In the genomic region with DNA sequence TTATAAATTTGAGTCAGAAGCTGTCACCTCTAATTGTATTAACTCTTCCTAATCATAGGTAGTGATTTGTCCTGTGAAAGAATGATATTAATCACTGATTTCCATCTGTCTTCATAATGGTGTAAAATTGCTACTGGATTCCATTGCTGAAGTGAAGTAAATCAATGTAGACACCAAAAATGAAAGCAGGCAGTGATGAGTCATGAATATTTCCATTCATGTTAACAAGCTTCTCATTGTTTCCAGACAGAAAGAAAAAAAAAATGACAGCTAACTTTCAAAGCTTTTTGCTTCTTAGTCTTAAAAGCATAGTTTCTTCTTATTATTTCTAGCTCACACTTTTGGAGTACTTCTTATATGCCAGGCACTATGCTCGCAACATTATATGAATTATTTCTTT, we compare ENCODE assay signal across 9 cellular contexts. TPM values are rescaled to one million over a fixed set of nuclear protein-coding genes. Genes with fewer than 3 reads are reported as not detected.
DNase-seq lines count a peak whose midpoint lies in the region; ATAC-seq, FAIRE-seq and TF ChIP-seq lines count a peak whose summit lies in the region.
"Had no signal": no experiment of that assay in that cellular context is flagged by ENCODE, and none has a peak within 500 bp of the region (broad histone marks: within the 10 kb centered on the region; RNA-seq: fewer than 3 reads in every experiment).

No MANE protein-coding gene starts in this region.

- no peaks in the 10 kb centered on the region for H3K36me3 ChIP-seq in K562 (ENCODE audit: control insufficient read depth, insufficient read depth, low read length)

- no peaks in the 10 kb centered on the region for H3K9me3 ChIP-seq in K562 (replicated peaks; ENCODE audit: control insufficient read depth, insufficient read depth, low read depth, low read length)
- H3K9me3 ChIP-seq: thoracic aorta had no signal

- 79% methylated on average over 1 of the region's 1 CpG for WGBS in K562 (ENCODE audit: insufficient coverage, low coverage, missing lambda C conversion rate)

- H3K4me1 ChIP-seq in K562 (replicated peaks in 1 of 2; ENCODE audit: control insufficient read depth in 2 of 2, insufficient read depth in 2 of 2, low read length in 2 of 2): no peaks in the 10 kb centered on the region; a peak in 1 of 5 replicates

- no peaks in the 10 kb centered on the region for H3K27me3 ChIP-seq in K562 (ENCODE audit: control insufficient read depth in 2 of 2, insufficient read depth in 2 of 2, low read length in 2 of 2)

- H2AFZ ChIP-seq in K562 (ENCODE audit: low read depth, low read length): no peak overlapping the region

- H3K4me2 ChIP-seq in K562 (ENCODE audit: insufficient read depth, low read length): no peak overlapping the region

- no peak for TF ChIP-seq RAD21 in K562 (CRISPR knock-in tag; conservative IDR thresholded peaks at IDR 0.05 in 1 of 2, IDR thresholded peaks at IDR 0.05 in 1 of 2)

- CTCF ChIA-PET in K562 (lab: Yijun Ruan, JAX; ENCODE audit: low intra/inter-chr PET ratio): no interaction called here

- no peak overlapping the region for H3K9ac ChIP-seq in K562 (ENCODE audit: insufficient read depth in 1 of 2, low read depth in 2 of 2, low read length in 2 of 2)

- no peak for TF ChIP-seq EP300 in K562 (IDR thresholded peaks at IDR 0.05; ENCODE audit: low read length)

- no peak for FAIRE-seq in K562 (lab: Jason Lieb, UNC)

- POLR2A ChIA-PET in K562 (lab: Yijun Ruan, JAX): no interaction called here

- no peak for TF ChIP-seq CTCF in K562 (IDR thresholded peaks at IDR 0.05 in 2 of 3, conservative IDR thresholded peaks at IDR 0.05 in 1 of 3; ENCODE audit: insufficient read depth in 2 of 3, low read depth in 1 of 3, low read length in 3 of 3)

- peak; percentile 75 for ATAC-seq in HG03354 (IDR thresholded peaks at IDR 0.05; ENCODE audit: poor library complexity, severe bottlenecking, unreplicated experiment)
- ATAC-seq in K562: no peak
- no peak for ATAC-seq in GM19397 (IDR thresholded peaks at IDR 0.05; ENCODE audit: unreplicated experiment)

- H4K20me1 ChIP-seq in K562 (replicated peaks; ENCODE audit: control insufficient read depth, insufficient read depth, low read length): no peaks in the 10 kb centered on the region

- no peak for TF ChIP-seq POLR2A in K562 (conservative IDR thresholded peaks at IDR 0.05)

- in situ Hi-C loops in K562 (cut with MboI): loop anchor here (25.0 kb wide), 1 partner anchor 723 kb away; no protein-coding TSS in a partner anchor

- no peak overlapping the region for H3K27ac ChIP-seq in K562 (ENCODE audit: extremely low read depth, low read depth, low read length)

- peak; percentile 89 for DNase-seq in ELR (ENCODE audit: low read depth)
- no peak for DNase-seq in K562 (ENCODE audit: extremely low read depth in 1 of 4, low spot score in 3 of 4)
- DNase-seq in myocyte (ENCODE audit: low read depth): peak; percentile 61
- DNase-seq in T-helper 9 cell: no peak
- no peak for DNase-seq in NCI-H2029 (lab: John Stamatoyannopoulos, UW)
- DNase-seq in NCI-H2171 (lab: John Stamatoyannopoulos, UW): no peak

- intact Hi-C loops in K562 (cut with micrococcal nuclease): no loop called here

- H3K4me3 ChIP-seq in K562: no peak overlapping the region
- H3K4me3 ChIP-seq: thoracic aorta had no signal

- H3K9me1 ChIP-seq in K562 (ENCODE audit: control insufficient read depth, insufficient read depth, low read length): no peaks in the 10 kb centered on the region

- H3K79me2 ChIP-seq in K562 (ENCODE audit: control insufficient read depth, insufficient read depth, low read length): no peaks in the 10 kb centered on the region

- BruUV-seq in K562 (replicated peaks; lab: Mats Ljungman, UMichigan): no TSS peak

TF ChIP-seq in K562, 482 proteins besides CTCF, POLR2A, EP300 and RAD21 (continues in another document):
- TF ChIP-seq RBM25 (IDR thresholded peaks at IDR 0.05; ENCODE audit: low read depth, low read length, severe bottlenecking) (no peak), SRF (CRISPR knock-in tag; IDR thresholded peaks at IDR 0.05) (no peak), ZNF316 (IDR thresholded peaks at IDR 0.05) (peak; percentile 46; the same call in 1 of the 2 replicates), RUNX1 (IDR thresholded peaks at IDR 0.05; ENCODE audit: low read depth) (no peak), KLF6 (CRISPR knock-in tag; IDR thresholded peaks at IDR 0.05; ENCODE audit: borderline replicate concordance) (no peak), SOX6 (IDR thresholded peaks at IDR 0.05) (no peak), CHCHD3 (CRISPR knock-in tag; IDR thresholded peaks at IDR 0.05) (no peak), ZNF589 (CRISPR knock-in tag; IDR thresholded peaks at IDR 0.05; ENCODE audit: low read depth) (no peak), ARID2 (IDR thresholded peaks at IDR 0.05) (no peak), JUND (IDR thresholded peaks at IDR 0.05; ENCODE audit: borderline replicate concordance, low read depth, low read length) (no peak), JUND (tag; IDR thresholded peaks at IDR 0.05; ENCODE audit: borderline replicate concordance, low read depth, low read length) (peak; percentile 72; the same call in 2 of the 3 replicates), BRCA1 (IDR thresholded peaks at IDR 0.05) (no peak), BRCA1 (CRISPR knock-in tag; IDR thresholded peaks at IDR 0.05) (no peak), ZNF445 (CRISPR knock-in tag; IDR thresholded peaks at IDR 0.05; ENCODE audit: low read depth) (no peak), KDM1A (IDR thresholded peaks at IDR 0.05) (no peak), RBM14 (IDR thresholded peaks at IDR 0.05; ENCODE audit: borderline replicate concordance, insufficient read depth, low read depth, low read length) (no peak), JUN (IDR thresholded peaks at IDR 0.05; ENCODE audit: borderline replicate concordance, low read depth, low read length) (0 out of 2 replicates have a peak, but pooled peaks have one; percentile 7), JUN (CRISPR knock-in tag; IDR thresholded peaks at IDR 0.05; ENCODE audit: borderline replicate concordance) (no peak), FOXK2 (conservative IDR thresholded peaks at IDR 0.05 in 1 of 2, IDR thresholded peaks at IDR 0.05 in 1 of 2; ENCODE audit: low read depth in 2 of 2) (no peak)
- TF ChIP-seq, protein P1, sequence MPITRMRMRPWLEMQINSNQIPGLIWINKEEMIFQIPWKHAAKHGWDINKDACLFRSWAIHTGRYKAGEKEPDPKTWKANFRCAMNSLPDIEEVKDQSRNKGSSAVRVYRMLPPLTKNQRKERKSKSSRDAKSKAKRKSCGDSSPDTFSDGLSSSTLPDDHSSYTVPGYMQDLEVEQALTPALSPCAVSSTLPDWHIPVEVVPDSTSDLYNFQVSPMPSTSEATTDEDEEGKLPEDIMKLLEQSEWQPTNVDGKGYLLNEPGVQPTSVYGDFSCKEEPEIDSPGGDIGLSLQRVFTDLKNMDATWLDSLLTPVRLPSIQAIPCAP (CRISPR knock-in tag; IDR thresholded peaks at IDR 0.05; ENCODE audit: borderline replicate concordance): no peak

RNA-seq across cellular contexts. Expression of gene FAM114A1, which starts 21.5 kb away (rescaled TPM):
- 39.9 and 41.6 TPM in 2 replicates for total RNA-seq in K562 (2011; cell fraction: chromatin; rRNA removed; ENCODE audit: low replicate concordance)
- 22.4 and 27.0 TPM in 2 replicates for total RNA-seq in K562 (2011; cell fraction: nucleolus; rRNA removed)
- 20.4 and 26.9 TPM in 2 replicates for total RNA-seq in K562 (2011; cell fraction: nucleoplasm; rRNA removed)
- 2.6 and 3.1 TPM in 2 replicates for total RNA-seq in K562 (2014; rRNA removed)
- total RNA-seq in K562 (2014; rRNA removed; fragmentation: Illumina TruSeq; extraction: Trizol): 4.3 and 5.3 TPM in 2 replicates
- 4.4 and 5.0 TPM in 2 replicates for total RNA-seq in K562 (2015; rRNA removed; fragmentation: Illumina TruSeq; extraction: Trizol)
- total RNA-seq in K562 (2021): 5.1 and 6.6 TPM in 2 replicates
- polyA plus RNA-seq in K562 (2011; rRNA removed): 12.0 and 25.4 TPM in 2 replicates
- 12.8 and 23.1 TPM in 2 replicates for polyA plus RNA-seq in K562 (2011; cell fraction: cytosol; rRNA removed)
- polyA plus RNA-seq in K562 (2011; cell fraction: nucleus; rRNA removed): 12.7 and 20.4 TPM in 2 replicates
- 3.7 and 6.7 TPM in 2 replicates for polyA plus RNA-seq in K562 (2012)
- 3.4 and 5.4 TPM in 2 replicates for polyA plus RNA-seq in K562 (2014; fragmentation: Illumina TruSeq; extraction: Trizol)
- polyA plus RNA-seq in K562 (2014; fragmentation: Nextera tagmentation; extraction: Ambion mirVana): 1 to 10 TPM; 1.8 to 2.6 TPM
- polyA plus RNA-seq in K562 (2014; rRNA removed): 4.5 and 5.3 TPM in 2 replicates
- 13.6 and 24.1 TPM in 2 replicates for polyA minus RNA-seq in K562 (2011; rRNA and poly(A)+ RNA removed)
- 3.8 and 7.8 TPM in 2 replicates for polyA minus RNA-seq in K562 (2011; cell fraction: cytosol; rRNA and poly(A)+ RNA removed)
- polyA minus RNA-seq in K562 (2011; cell fraction: nucleus; rRNA and poly(A)+ RNA removed): 6.9 and 27.2 TPM in 2 replicates
- total RNA-seq in myocyte: 151 and 250 TPM in 2 replicates
- 139 TPM for polyA plus RNA-seq in myocyte (2012)

RNA-seq across cellular contexts. Expression of gene TLR6, which starts 32.5 kb away (rescaled TPM):
- total RNA-seq in K562 (2011; cell fraction: chromatin; rRNA removed; ENCODE audit: low replicate concordance): 1.7 and 5.7 TPM in 2 replicates
- total RNA-seq in K562 (2011; cell fraction: nucleolus; rRNA removed): 1.0 and 1.4 TPM in 2 replicates
- 2.3 and 3.6 TPM in 2 replicates for total RNA-seq in K562 (2011; cell fraction: nucleoplasm; rRNA removed)
- total RNA-seq in K562 (2014; rRNA removed) (0.64 and 0.65 TPM in 2 replicates), K562 (2014; rRNA removed; fragmentation: Illumina TruSeq; extraction: Trizol) (1.4 and 1.6 TPM in 2 replicates), K562 (2015; rRNA removed; fragmentation: Illumina TruSeq; extraction: Trizol) (0.68 and 0.91 TPM in 2 replicates), K562 (2021) (0.95 and 1.5 TPM in 2 replicates), myocyte (2.4 and 3.5 TPM in 2 replicates)
- polyA plus RNA-seq in K562 (2011; rRNA removed) (0.69 and 1.9 TPM in 2 replicates), K562 (2014; fragmentation: Illumina TruSeq; extraction: Trizol) (1.1 and 1.3 TPM in 2 replicates), K562 (2014; fragmentation: Nextera tagmentation; extraction: Ambion mirVana) (under 1 TPM; 0.08 to 0.45 TPM), K562 (2014; rRNA removed) (0.62 and 1.00 TPM in 2 replicates)
- polyA plus RNA-seq in K562 (2011; cell fraction: cytosol; rRNA removed): 0.36 and 0.41 TPM in 2 replicates
- 0.45 and 0.51 TPM in 2 replicates for polyA plus RNA-seq in K562 (2011; cell fraction: nucleus; rRNA removed)
- polyA plus RNA-seq in K562 (2012): 0.76 and 1.0 TPM in 2 replicates
- 1.7 and 2.6 TPM in 2 replicates for polyA minus RNA-seq in K562 (2011; rRNA and poly(A)+ RNA removed)
- 0.46 and 1.3 TPM in 2 replicates for polyA minus RNA-seq in K562 (2011; cell fraction: cytosol; rRNA and poly(A)+ RNA removed)
- polyA minus RNA-seq in K562 (2011; cell fraction: nucleus; rRNA and poly(A)+ RNA removed): 0.54 and 0.67 TPM in 2 replicates
- 0.66 TPM for polyA plus RNA-seq in myocyte (2012)

Comparison
In these comparisons a context has a peak if more than half of its experiments do, and no peak if none do; other contexts are left out.
1. DNase-seq: peak in ELR (single experiment) and myocyte (single experiment); none in K562 (0 of 4), T-helper 9 cell (single experiment), NCI-H2029 (single experiment) and NCI-H2171 (single experiment).